Comparison of ENCODE assay signal across 12 cellular contexts in genomic region chr21:46287541-46287940, GRCh38. TPM values are rescaled to one million over a fixed set of nuclear protein-coding genes. Genes with fewer than 3 reads are reported as not detected.
DNase-seq lines count a peak whose midpoint lies in the region; ATAC-seq and TF ChIP-seq lines count a peak whose summit lies in the region.
"Had no signal": no experiment of that assay in that cellular context is flagged by ENCODE, and none has a peak within 500 bp of the region (broad histone marks: within the 10 kb centered on the region; RNA-seq: fewer than 3 reads in every experiment).

No MANE protein-coding gene starts in this region.

- H3K9me3 Mint-ChIP-seq in T-helper 2 cell treated with Interferon-gamma antibody and Interleukin-4, amounts not matched to agents 5 μg/mL and 100 μg/mL, for 36 hours: peaks cover 8% of the 10 kb centered on the region
- H3K9me3 Mint-ChIP-seq: stimulated activated naive CD8-positive, alpha-beta T cell treated with anti-CD3 and anti-CD28 coated beads, Interleukin-15, Interleukin-2, amounts not matched to agents 100 ng/mL and 50 ng/mL, for 24 hours had no signal

- no peak overlapping the region for H3K27ac Mint-ChIP-seq in T-helper 2 cell treated with Interferon-gamma antibody and Interleukin-4, amounts not matched to agents 5 μg/mL and 100 μg/mL, for 36 hours

- peaks cover 22% of the 10 kb centered on the region for H3F3A ChIP-seq in smooth muscle cell (ENCODE audit: low read depth)

- H3K79me2 ChIP-seq in smooth muscle cell (ENCODE audit: low read depth): peaks cover 30% of the 10 kb centered on the region

- H3K36me3 ChIP-seq in RWPE2 (ENCODE audit: low read depth) (peaks cover 50% of the 10 kb centered on the region), smooth muscle cell (ENCODE audit: low read depth) (no peaks in the 10 kb centered on the region)

- H3K36me3 Mint-ChIP-seq in T-helper 2 cell treated with Interferon-gamma antibody and Interleukin-4, amounts not matched to agents 5 μg/mL and 100 μg/mL, for 36 hours (ENCODE audit: low read depth): peaks cover 42% of the 10 kb centered on the region

- no peaks in the 10 kb centered on the region for H3K27me3 Mint-ChIP-seq in T-helper 2 cell treated with Interferon-gamma antibody and Interleukin-4, amounts not matched to agents 5 μg/mL and 100 μg/mL, for 36 hours (ENCODE audit: low read depth)
- H3K27me3 Mint-ChIP-seq: stimulated activated naive CD8-positive, alpha-beta T cell treated with anti-CD3 and anti-CD28 coated beads, Interleukin-15, Interleukin-2, amounts not matched to agents 100 ng/mL and 50 ng/mL, for 24 hours had no signal

- peaks cover 34% of the 10 kb centered on the region for H3K4me1 Mint-ChIP-seq in T-helper 2 cell treated with Interferon-gamma antibody and Interleukin-4, amounts not matched to agents 5 μg/mL and 100 μg/mL, for 36 hours (ENCODE audit: low read depth)

- no peak overlapping the region for H2AFZ ChIP-seq in smooth muscle cell (ENCODE audit: low read depth)

- peak overlapping the region; percentile 92 for H3K4me3 ChIP-seq in RWPE2 (ENCODE audit: severe bottlenecking)
- H3K4me3 ChIP-seq in fibroblast of villous mesenchyme (ENCODE audit: low read depth, low read length): peak overlapping the region; percentile 79
- H3K4me3 ChIP-seq in smooth muscle cell: peak overlapping the region; percentile 80

- peak overlapping the region; percentile 93 for H3K4me2 ChIP-seq in smooth muscle cell

- H3K27ac ChIP-seq in RWPE2 (ENCODE audit: poor library complexity, severe bottlenecking): peak overlapping the region; percentile 87
- peak overlapping the region; percentile 92 for H3K27ac ChIP-seq in smooth muscle cell (ENCODE audit: low read depth)

- ATAC-seq in RWPE2 (ENCODE audit: low read depth): no peak
- no peak for ATAC-seq in HG03139 (IDR thresholded peaks at IDR 0.05; ENCODE audit: unreplicated experiment)

- H3K27me3 ChIP-seq in RWPE2 (ENCODE audit: insufficient read depth, poor library complexity, severe bottlenecking): no peaks in the 10 kb centered on the region
- H3K27me3 ChIP-seq in smooth muscle cell (ENCODE audit: low read depth): no peaks in the 10 kb centered on the region

- DNase-seq in T-helper 2 cell treated with Interferon-gamma antibody and Interleukin-4, amounts not matched to agents 5 μg/mL and 100 μg/mL, for 36 hours (ENCODE audit: low spot score): no peak
- DNase-seq in T-helper 2 cell (no peak), RWPE2 (ENCODE audit: low spot score) (no peak), fibroblast of villous mesenchyme (ENCODE audit: low read depth) (no peak), smooth muscle cell (lab: John Stamatoyannopoulos, UW; ENCODE audit: unreplicated experiment) (no peak), anterior cingulate cortex (lab: John Stamatoyannopoulos, UW) (no peak)
- DNase-seq in stimulated activated naive CD4-positive, alpha-beta T cell (lab: John Stamatoyannopoulos, UW): no peak
- DNase-seq: activated effector memory CD4-positive, alpha-beta T cell treated with anti-CD3 and anti-CD28 coated beads, Interleukin-2, amount 50 U/mL, for 16 hours; NCI-H187; OCI-M1 had no signal

- H3K9ac ChIP-seq in smooth muscle cell (ENCODE audit: low read depth): no peak overlapping the region

- H3K4me3 Mint-ChIP-seq in T-helper 2 cell treated with Interferon-gamma antibody and Interleukin-4, amounts not matched to agents 5 μg/mL and 100 μg/mL, for 36 hours: peak overlapping the region; percentile 97

- H3K9me3 ChIP-seq in RWPE2 (ENCODE audit: severe bottlenecking) (no peaks in the 10 kb centered on the region), smooth muscle cell (replicated peaks; ENCODE audit: low read depth) (no peaks in the 10 kb centered on the region)

- H3K4me1 ChIP-seq in RWPE2 (ENCODE audit: insufficient read depth, poor library complexity, severe bottlenecking): peaks cover 23% of the 10 kb centered on the region
- H3K4me1 ChIP-seq in smooth muscle cell (ENCODE audit: low read depth): peaks cover 22% of the 10 kb centered on the region

- peaks cover 6% of the 10 kb centered on the region for H4K20me1 ChIP-seq in smooth muscle cell (ENCODE audit: low read depth)

- no peak for TF ChIP-seq CTCF in RWPE2 (IDR thresholded peaks at IDR 0.05; ENCODE audit: poor library complexity, severe bottlenecking)
- no peak for TF ChIP-seq CTCF in fibroblast of villous mesenchyme (IDR thresholded peaks at IDR 0.05; ENCODE audit: insufficient read depth, low read depth, low read length)
- TF ChIP-seq CTCF in smooth muscle cell (IDR thresholded peaks at IDR 0.05; ENCODE audit: borderline replicate concordance, insufficient read depth, poor library complexity, severe bottlenecking): no peak

- 94% methylated on average over 10 of the region's 10 CpGs for WGBS in smooth muscle cell (ENCODE audit: low lambda C conversion rate)

RNA-seq across cellular contexts. Expression of gene YBEY, which starts 1.4 kb away (rescaled TPM):
- total RNA-seq in fibroblast of villous mesenchyme (10.3 and 10.4 TPM in 2 replicates), smooth muscle cell (20.3 and 31.1 TPM in 2 replicates)
- polyA plus RNA-seq in smooth muscle cell: 22.0 and 24.1 TPM in 2 replicates

RNA-seq across cellular contexts. Expression of gene MCM3AP, which starts 2.1 kb away (rescaled TPM):
- total RNA-seq in fibroblast of villous mesenchyme: 60.9 and 67.6 TPM in 2 replicates
- total RNA-seq in smooth muscle cell: 51.5 and 61.6 TPM in 2 replicates
- polyA plus RNA-seq in smooth muscle cell: 38.4 and 39.2 TPM in 2 replicates

RNA-seq across cellular contexts. Expression of gene C21orf58, which starts 36.1 kb away (rescaled TPM):
- total RNA-seq in fibroblast of villous mesenchyme (5.5 and 5.6 TPM in 2 replicates), smooth muscle cell (2.1 and 4.5 TPM in 2 replicates)
- 3.9 and 4.9 TPM in 2 replicates for polyA plus RNA-seq in smooth muscle cell

RNA-seq across cellular contexts. Expression of gene PCNT, which starts 36.4 kb away (rescaled TPM):
- total RNA-seq in fibroblast of villous mesenchyme (21.6 and 23.8 TPM in 2 replicates), smooth muscle cell (9.3 and 13.1 TPM in 2 replicates)
- polyA plus RNA-seq in smooth muscle cell: 10.8 and 19.1 TPM in 2 replicates

RNA-seq across cellular contexts. Expression of gene LSS, which starts 59.0 kb away (rescaled TPM):
- total RNA-seq in fibroblast of villous mesenchyme (139 and 182 TPM in 2 replicates), smooth muscle cell (33.2 and 37.7 TPM in 2 replicates)
- 21.8 and 32.5 TPM in 2 replicates for polyA plus RNA-seq in smooth muscle cell
